In genomic region chr17:46108550-46109110, GRCh38 we compare ENCODE assay signal across 13 cellular contexts.
DNase-seq lines count a peak whose midpoint lies in the region; ATAC-seq and TF ChIP-seq lines count a peak whose summit lies in the region.
"Had no signal": no experiment of that assay in that cellular context is flagged by ENCODE, and none has a peak within 500 bp of the region (broad histone marks: within the 10 kb centered on the region; RNA-seq: fewer than 3 reads in every experiment).

No MANE protein-coding gene starts in this region.

- peaks cover 53% of the 10 kb centered on the region for H3K4me1 Mint-ChIP-seq in activated T-helper 17 cell treated with anti-CD3 and anti-CD28 coated beads, Interleukin-2, amount 50 U/mL, for 72 hours

- DNase-seq in Right ventricle myocardium superior (no peak), Right ventricle myocardium inferior (ENCODE audit: missing footprints) (no peak), left lobe of liver (ENCODE audit: low spot score) (no peak), upper lobe of right lung (no peak), foreskin fibroblast (no peak)
- DNase-seq: endodermal cell, NCI-H1694 treated with DMSO at 0.1 percent for 48 hours, occipital lobe, tibial artery had no signal

- TF ChIP-seq CTCF in upper lobe of right lung (IDR thresholded peaks at IDR 0.05) (no peak), foreskin fibroblast (IDR thresholded peaks at IDR 0.05; ENCODE audit: low read depth, low read length) (no peak)

- H3K9me3 Mint-ChIP-seq in activated T-helper 17 cell treated with anti-CD3 and anti-CD28 coated beads, Interleukin-2, amount 50 U/mL, for 72 hours, result no peaks in the 10 kb centered on the region
- H3K9me3 Mint-ChIP-seq: endodermal cell had no signal

- H3K27me3 Mint-ChIP-seq in activated T-helper 17 cell treated with anti-CD3 and anti-CD28 coated beads, Interleukin-2, amount 50 U/mL, for 72 hours, result no peaks in the 10 kb centered on the region

- peak overlapping the region; percentile 0 for H3K27ac Mint-ChIP-seq in activated T-helper 17 cell treated with anti-CD3 and anti-CD28 coated beads, Interleukin-2, amount 50 U/mL, for 72 hours

- ATAC-seq in Right ventricle myocardium superior (ENCODE audit: poor library complexity) (peak; percentile 20), Right ventricle myocardium inferior (no peak), left lobe of liver (peak; percentile 75), upper lobe of right lung (peak; percentile 29), GM19397 (IDR thresholded peaks at IDR 0.05; ENCODE audit: unreplicated experiment) (no peak), GM21360 (IDR thresholded peaks at IDR 0.05; ENCODE audit: unreplicated experiment) (no peak)
- ATAC-seq in activated T-helper 17 cell treated with anti-CD3 and anti-CD28 coated beads, Interleukin-2, amount 50 U/mL, for 72 hours (replicated peaks), result peak; percentile 52

- H3K36me3 ChIP-seq in upper lobe of right lung, result no peaks in the 10 kb centered on the region
- H3K36me3 ChIP-seq: tibial artery had no signal

- H3K4me3 Mint-ChIP-seq in activated T-helper 17 cell treated with anti-CD3 and anti-CD28 coated beads, Interleukin-2, amount 50 U/mL, for 72 hours, result no peak overlapping the region
- H3K4me3 Mint-ChIP-seq: endodermal cell had no signal

- H3K36me3 Mint-ChIP-seq in activated T-helper 17 cell treated with anti-CD3 and anti-CD28 coated beads, Interleukin-2, amount 50 U/mL, for 72 hours (ENCODE audit: low read depth), result no peaks in the 10 kb centered on the region

- no peak overlapping the region for H3K27ac ChIP-seq in upper lobe of right lung
- H3K27ac ChIP-seq: BLaER1, tibial artery had no signal

- intact Hi-C loops in Right ventricle myocardium superior (cut with DNase I) (no loop called here), Right ventricle myocardium inferior (cut with DNase I) (no loop called here), upper lobe of right lung (cut with DNase I) (no loop called here)

- H3K9me3 ChIP-seq in upper lobe of right lung, result no peaks in the 10 kb centered on the region
- H3K9me3 ChIP-seq: BLaER1, tibial artery had no signal

- H3K4me1 ChIP-seq in upper lobe of right lung, result peaks cover 50% of the 10 kb centered on the region

- no peaks in the 10 kb centered on the region for H3K27me3 ChIP-seq in upper lobe of right lung
- H3K27me3 ChIP-seq: BLaER1, tibial artery had no signal

- H3K4me3 ChIP-seq in upper lobe of right lung, result no peak overlapping the region
- H3K4me3 ChIP-seq in foreskin fibroblast (ENCODE audit: low read depth in 1 of 2, low read length in 2 of 2), result no peak overlapping the region
- H3K4me3 ChIP-seq: BLaER1, tibial artery had no signal

Comparison
In these comparisons a context has a peak if more than half of its experiments do, and no peak if none do; other contexts are left out.
1. ATAC-seq: peak in Right ventricle myocardium superior (single experiment), activated T-helper 17 cell treated with anti-CD3 and anti-CD28 coated beads, Interleukin-2, amount 50 U/mL, for 72 hours (single experiment), left lobe of liver (single experiment) and upper lobe of right lung (single experiment); none in Right ventricle myocardium inferior (single experiment), GM19397 (single experiment) and GM21360 (single experiment).